Comparison of ENCODE assay signal across 8 cellular contexts in genomic region chr16:57478396-57479024, GRCh38. TPM values are rescaled to one million over a fixed set of nuclear protein-coding genes. Genes with fewer than 3 reads are reported as not detected.
DNase-seq lines count a peak whose midpoint lies in the region; ATAC-seq and TF ChIP-seq lines count a peak whose summit lies in the region.
"Had no signal": no experiment of that assay in that cellular context is flagged by ENCODE, and none has a peak within 500 bp of the region (broad histone marks: within the 10 kb centered on the region; RNA-seq: fewer than 3 reads in every experiment).

No MANE protein-coding gene starts in this region.

- no peak for TF ChIP-seq CTCF in heart right ventricle (IDR thresholded peaks at IDR 0.05)
- no peak for TF ChIP-seq CTCF in right atrium auricular region (IDR thresholded peaks at IDR 0.05)
- TF ChIP-seq CTCF in vagina (IDR thresholded peaks at IDR 0.05) = no peak

- H3K4me2 ChIP-seq in mesenchymal stem cell (ENCODE audit: low read length, poor library complexity, severe bottlenecking) = peak overlapping the region; percentile 87

- H3K4me1 ChIP-seq in heart right ventricle (peaks cover 16 to 54% (median 37%) of the 10 kb centered on the region in 9 donors), right atrium auricular region (peaks cover 0 to 52% of the 10 kb centered on the region in 2 donors), mesenchymal stem cell (ENCODE audit: control insufficient read depth, insufficient read depth, low read depth, low read length) (peaks cover 57% of the 10 kb centered on the region), vagina (peaks cover 61% of the 10 kb centered on the region)

- H3K79me1 ChIP-seq in mesenchymal stem cell (replicated peaks; ENCODE audit: low read length, poor library complexity, severe bottlenecking) = peaks cover 41% of the 10 kb centered on the region

- no peak overlapping the region for H2BK5ac ChIP-seq in mesenchymal stem cell (ENCODE audit: low read depth, low read length, poor library complexity, severe bottlenecking)

- no peak overlapping the region for H4K8ac ChIP-seq in mesenchymal stem cell (ENCODE audit: low read length)

- H2AK5ac ChIP-seq in mesenchymal stem cell (ENCODE audit: low read length, severe bottlenecking) = peak overlapping the region; percentile 65

- peaks cover 0 to 11% (median 0%) of the 10 kb centered on the region in 7 donors for H3K27me3 ChIP-seq in heart right ventricle
- no peaks in the 10 kb centered on the region for H3K27me3 ChIP-seq in right atrium auricular region
- no peaks in the 10 kb centered on the region for H3K27me3 ChIP-seq in mesenchymal stem cell (ENCODE audit: control insufficient read depth in 1 of 2, insufficient read depth in 1 of 2, low read length in 2 of 2)
- H3K27me3 ChIP-seq in vagina = no peaks in the 10 kb centered on the region

- TF ChIP-seq POLR2A in vagina (IDR thresholded peaks at IDR 0.05) = no peak

- H3K18ac ChIP-seq in mesenchymal stem cell (ENCODE audit: low read depth in 1 of 2, low read length in 2 of 2) = no peak overlapping the region

- H2AFZ ChIP-seq in mesenchymal stem cell (ENCODE audit: low read depth, low read length) = no peak overlapping the region

- WGBS in heart right ventricle, 2 donors = 67 to 72% methylated on average over 8 of the region's 8 CpGs
- 68% methylated on average over 5 of the region's 8 CpGs for WGBS in mesenchymal stem cell

- DNase-seq in heart right ventricle (no peak), right atrium auricular region (ENCODE audit: low spot score) (no peak), mesenchymal stem cell (no peak), vagina (ENCODE audit: extremely low spot score in 2 of 2) (no peak), kidney glomerular epithelial cell (lab: John Stamatoyannopoulos, UW) (no peak)
- DNase-seq: activated T-cell treated with anti-CD3 and anti-CD28 coated beads for 4 hours had no signal

- H3K4me3 ChIP-seq in heart right ventricle = peak overlapping the region in 9 of 10 donors; percentile 42 to 67 (median 60)
- H3K4me3 ChIP-seq in right atrium auricular region = peak overlapping the region in 1 of 2 donors; percentile 48
- H3K4me3 ChIP-seq in mesenchymal stem cell (ENCODE audit: insufficient read depth in 1 of 2, low read depth in 1 of 2, low read length in 2 of 2) = peak overlapping the region; percentile 51 to 89
- peak overlapping the region; percentile 49 to 50 for H3K4me3 ChIP-seq in vagina
- H3K4me3 ChIP-seq: GM12878 had no signal

- ATAC-seq in heart right ventricle (no peak), HG02981 (IDR thresholded peaks at IDR 0.05; ENCODE audit: unreplicated experiment) (no peak)
- ATAC-seq: GM12878 had no signal

- peak overlapping the region in 4 of 10 donors; percentile 56 to 75 (median 73) for H3K27ac ChIP-seq in heart right ventricle
- H3K27ac ChIP-seq in right atrium auricular region = peak overlapping the region in 1 of 2 donors; percentile 47
- no peak overlapping the region for H3K27ac ChIP-seq in mesenchymal stem cell (ENCODE audit: low read length, poor library complexity, severe bottlenecking)
- peak overlapping the region; percentile 74 for H3K27ac ChIP-seq in vagina

- H2BK15ac ChIP-seq in mesenchymal stem cell (ENCODE audit: low read depth, poor library complexity, severe bottlenecking) = peak overlapping the region; percentile 68

- H3K23ac ChIP-seq in mesenchymal stem cell (ENCODE audit: low read length in 2 of 2) = peak overlapping the region; percentile 5 to 18

- peak overlapping the region in 1 of 2 experiments; percentile 28 for H3K4ac ChIP-seq in mesenchymal stem cell (ENCODE audit: low read depth in 1 of 2, low read length in 2 of 2)

- H3K9ac ChIP-seq in mesenchymal stem cell (ENCODE audit: low read length) = peak overlapping the region; percentile 73

- H2BK12ac ChIP-seq in mesenchymal stem cell (ENCODE audit: low read length in 2 of 2) = peak overlapping the region; percentile 7 to 23

- H3K36me3 ChIP-seq in heart right ventricle (peaks cover 0 to 19% (median 6%) of the 10 kb centered on the region in 9 donors), right atrium auricular region (peaks cover 13% of the 10 kb centered on the region), mesenchymal stem cell (ENCODE audit: control insufficient read depth in 1 of 2, insufficient read depth in 2 of 2, low read depth in 1 of 2, low read length in 2 of 2) (peaks cover 23 to 44% of the 10 kb centered on the region in 2 experiments), vagina (peaks cover 0 to 5% of the 10 kb centered on the region in 2 donors)

- H3K14ac ChIP-seq in mesenchymal stem cell (ENCODE audit: low read length in 2 of 2) = no peak overlapping the region

- H4K91ac ChIP-seq in mesenchymal stem cell (ENCODE audit: low read length) = no peak overlapping the region

- H3K9me3 ChIP-seq in heart right ventricle (no peaks in the 10 kb centered on the region), right atrium auricular region (no peaks in the 10 kb centered on the region), mesenchymal stem cell (ENCODE audit: control insufficient read depth, low read length) (no peaks in the 10 kb centered on the region), vagina (no peaks in the 10 kb centered on the region)

- intact Hi-C loops in heart right ventricle (cut with DNase I) = loop anchor here in 4 of 10 donors (5.0 kb wide), 1 partner anchor 39 kb away; no protein-coding TSS in a partner anchor
- intact Hi-C loops in vagina (cut with DNase I) = no loop called here

- H2BK120ac ChIP-seq in mesenchymal stem cell (ENCODE audit: low read depth, low read length) = peak overlapping the region; percentile 58

RNA-seq across cellular contexts. Expression of gene DOK4, which starts 7.8 kb away (rescaled TPM):
- total RNA-seq in heart right ventricle (10 to 100 TPM in 2 of 10 donors, 1 to 10 TPM in 8; 3.6 to 10.7 (median 8.0) TPM), right atrium auricular region (10 to 100 TPM; 15.2 to 34.2 TPM), vagina (19.4 TPM)
- polyA plus RNA-seq in heart right ventricle = 1 to 10 TPM; 5.9 to 9.1 TPM
- 29.6 TPM for polyA plus RNA-seq in mesenchymal stem cell (2013, experiment 1 of 2)
- 29.7 TPM for polyA plus RNA-seq in mesenchymal stem cell (2013, experiment 2 of 2)

RNA-seq across cellular contexts. Expression of gene POLR2C, which starts 16.0 kb away (rescaled TPM):
- 10 to 100 TPM; 40.2 to 56.7 (median 47.2) TPM for total RNA-seq in heart right ventricle
- 10 to 100 TPM; 17.9 to 46.6 TPM for polyA plus RNA-seq in heart right ventricle
- total RNA-seq in right atrium auricular region = 10 to 100 TPM; 76.8 to 86.3 TPM
- polyA plus RNA-seq in mesenchymal stem cell (2013, experiment 1 of 2) = 39.3 TPM
- polyA plus RNA-seq in mesenchymal stem cell (2013, experiment 2 of 2) = 40.0 TPM
- total RNA-seq in vagina = 127 TPM

RNA-seq across cellular contexts. Expression of gene COQ9, which starts 31.2 kb away (rescaled TPM):
- total RNA-seq in heart right ventricle (100 to 1,000 TPM; 135 to 230 (median 207) TPM), right atrium auricular region (100 to 1,000 TPM; 106 to 153 TPM), vagina (37.6 TPM)
- polyA plus RNA-seq in heart right ventricle = 100 to 1,000 TPM; 162 to 475 TPM
- 26.1 TPM for polyA plus RNA-seq in mesenchymal stem cell (2013, experiment 1 of 2)
- 25.9 TPM for polyA plus RNA-seq in mesenchymal stem cell (2013, experiment 2 of 2)

RNA-seq across cellular contexts. Expression of gene CIAPIN1, which starts 31.3 kb away (rescaled TPM):
- 10 to 100 TPM; 49.6 to 75.1 (median 61.0) TPM for total RNA-seq in heart right ventricle
- 10 to 100 TPM; 20.1 to 63.0 TPM for polyA plus RNA-seq in heart right ventricle
- 10 to 100 TPM; 33.0 to 34.4 TPM for total RNA-seq in right atrium auricular region
- polyA plus RNA-seq in mesenchymal stem cell (2013, experiment 1 of 2) = 30.8 TPM
- polyA plus RNA-seq in mesenchymal stem cell (2013, experiment 2 of 2) = 33.0 TPM
- total RNA-seq in vagina = 28.0 TPM

RNA-seq across cellular contexts. Expression of gene CCDC102A, which starts 57.9 kb away (rescaled TPM):
- 10 to 100 TPM in 1 of 10 donors, 1 to 10 TPM in 9; 3.1 to 10.2 (median 5.1) TPM for total RNA-seq in heart right ventricle
- 1 to 10 TPM; 3.7 to 5.9 TPM for polyA plus RNA-seq in heart right ventricle
- 10 to 100 TPM; 11.2 to 15.1 TPM for total RNA-seq in right atrium auricular region
- polyA plus RNA-seq in mesenchymal stem cell (2013, experiment 1 of 2) = 4.5 TPM
- polyA plus RNA-seq in mesenchymal stem cell (2013, experiment 2 of 2) = 4.8 TPM
- 22.1 TPM for total RNA-seq in vagina
